Comparison of ENCODE assay signal across 8 cellular contexts in genomic region chr14:101628471-101628966, GRCh38.
DNase-seq lines count a peak whose midpoint lies in the region; ATAC-seq and TF ChIP-seq lines count a peak whose summit lies in the region.

No MANE protein-coding gene starts in this region.

- H3K27ac ChIP-seq in OCI-LY7 (ENCODE audit: low read depth, low read length, poor library complexity, severe bottlenecking): no peak overlapping the region
- H3K27ac ChIP-seq in fibroblast of lung (ENCODE audit: insufficient read depth, low read length): no peak overlapping the region

- H3K36me3 ChIP-seq in OCI-LY7 (ENCODE audit: insufficient read depth, low read length): no peaks in the 10 kb centered on the region
- no peaks in the 10 kb centered on the region for H3K36me3 ChIP-seq in fibroblast of lung (ENCODE audit: control insufficient read depth, insufficient read depth, low read length)

- ATAC-seq in GM18909 (IDR thresholded peaks at IDR 0.05; ENCODE audit: poor library complexity, unreplicated experiment): peak; percentile 72
- peak; percentile 91 to 92 for ATAC-seq in activated T-cell treated with anti-CD3 and anti-CD28 coated beads, Interleukin-2, amount 50 U/mL, for 4 hours
- ATAC-seq in stimulated activated naive B cell treated with anti-CD40 and anti-IgM and Interleukin-4, amounts not matched to agents 10 μg/mL and 1 μg/mL and 100 μg/mL, for 72 hours (replicated peaks): peak; percentile 90 to 92

- H3K4me3 Mint-ChIP-seq in activated T-cell treated with anti-CD3 and anti-CD28 coated beads, Interleukin-2, amount 50 U/mL, for 4 hours: no peak overlapping the region
- peak overlapping the region in 1 of 3 experiments; percentile 23 for H3K4me3 Mint-ChIP-seq in nephron
- H3K4me3 Mint-ChIP-seq in stimulated activated naive B cell treated with anti-CD40 and anti-IgM and Interleukin-4, amounts not matched to agents 10 μg/mL and 1 μg/mL and 100 μg/mL, for 72 hours: peak overlapping the region in 1 of 2 donors; percentile 49

- no TSS peak for BruUV-seq in OCI-LY7 (replicated peaks; lab: Mats Ljungman, UMichigan)

- H3K9me3 Mint-ChIP-seq in activated T-cell treated with anti-CD3 and anti-CD28 coated beads, Interleukin-2, amount 50 U/mL, for 4 hours: no peaks in the 10 kb centered on the region
- no peaks in the 10 kb centered on the region for H3K9me3 Mint-ChIP-seq in nephron
- H3K9me3 Mint-ChIP-seq in stimulated activated naive B cell treated with anti-CD40 and anti-IgM and Interleukin-4, amounts not matched to agents 10 μg/mL and 1 μg/mL and 100 μg/mL, for 72 hours: no peaks in the 10 kb centered on the region

- no peaks in the 10 kb centered on the region for H4K20me1 ChIP-seq in OCI-LY7 (ENCODE audit: insufficient read depth, low read length)
- H4K20me1 ChIP-seq in fibroblast of lung (ENCODE audit: control insufficient read depth, extremely low read depth, insufficient read depth, low read length): no peaks in the 10 kb centered on the region

- no peaks in the 10 kb centered on the region for H3K9me3 ChIP-seq in OCI-LY7 (ENCODE audit: low read length)
- no peaks in the 10 kb centered on the region for H3K9me3 ChIP-seq in fibroblast of lung (ENCODE audit: control insufficient read depth, insufficient read depth, low read depth, low read length)

- no peaks in the 10 kb centered on the region for H3K79me2 ChIP-seq in OCI-LY7 (ENCODE audit: insufficient read depth, low read depth, low read length)
- no peaks in the 10 kb centered on the region for H3K79me2 ChIP-seq in fibroblast of lung (ENCODE audit: control insufficient read depth, insufficient read depth, low read length)

- H3K27me3 ChIP-seq in fibroblast of lung (ENCODE audit: control insufficient read depth, insufficient read depth, low read length): peaks cover 2% of the 10 kb centered on the region

- no peaks in the 10 kb centered on the region for H3K36me3 Mint-ChIP-seq in activated T-cell treated with anti-CD3 and anti-CD28 coated beads, Interleukin-2, amount 50 U/mL, for 4 hours (ENCODE audit: insufficient read depth)
- H3K36me3 Mint-ChIP-seq in nephron (ENCODE audit: low read depth): peaks cover 4% of the 10 kb centered on the region
- H3K36me3 Mint-ChIP-seq in stimulated activated naive B cell treated with anti-CD40 and anti-IgM and Interleukin-4, amounts not matched to agents 10 μg/mL and 1 μg/mL and 100 μg/mL, for 72 hours: no peaks in the 10 kb centered on the region

- peaks cover 2% of the 10 kb centered on the region for H3K4me1 Mint-ChIP-seq in activated T-cell treated with anti-CD3 and anti-CD28 coated beads, Interleukin-2, amount 50 U/mL, for 4 hours (ENCODE audit: low read depth)
- H3K4me1 Mint-ChIP-seq in nephron: peaks cover 5% of the 10 kb centered on the region
- peaks cover 2 to 11% of the 10 kb centered on the region in 2 donors for H3K4me1 Mint-ChIP-seq in stimulated activated naive B cell treated with anti-CD40 and anti-IgM and Interleukin-4, amounts not matched to agents 10 μg/mL and 1 μg/mL and 100 μg/mL, for 72 hours

- peak overlapping the region; percentile 52 for H3K4me2 ChIP-seq in OCI-LY7 (ENCODE audit: low read length)
- peak overlapping the region; percentile 75 for H3K4me2 ChIP-seq in fibroblast of lung (ENCODE audit: extremely low read depth, insufficient read depth, low read length)

- H2AFZ ChIP-seq in OCI-LY7 (ENCODE audit: low read length) (peak overlapping the region; percentile 82), fibroblast of lung (ENCODE audit: low read length) (peak overlapping the region; percentile 76)

- H3K4me1 ChIP-seq in OCI-LY7 (ENCODE audit: insufficient read depth, low read length, poor library complexity, severe bottlenecking): peaks cover 10% of the 10 kb centered on the region
- no peaks in the 10 kb centered on the region for H3K4me1 ChIP-seq in fibroblast of lung (ENCODE audit: control insufficient read depth, extremely low read depth, insufficient read depth, low read length)

- H3K4me3 ChIP-seq in AG04449 (ENCODE audit: low read depth, low read length) (peak overlapping the region; percentile 38), OCI-LY7 (ENCODE audit: low read depth, low read length, poor library complexity, severe bottlenecking) (no peak overlapping the region), fibroblast of lung (replicated peaks in 1 of 4; ENCODE audit: control extremely low read depth in 1 of 4, insufficient read depth in 1 of 4, low read depth in 3 of 4, low read length in 4 of 4) (peak overlapping the region in 2 of 4 experiments; percentile 22 to 41)

- H3K9me2 ChIP-seq in OCI-LY7 (ENCODE audit: insufficient read depth, low read length): no peaks in the 10 kb centered on the region

- DNase-seq in AG04449 (ENCODE audit: low read depth, low spot score) (no peak), HS-27A (ENCODE audit: low read depth) (peak; percentile 20), OCI-LY7 (ENCODE audit: low spot score) (peak; percentile 79), fibroblast of lung (ENCODE audit: low read depth in 2 of 2) (peak; percentile 54 to 68)
- DNase-seq in activated T-cell treated with anti-CD3 and anti-CD28 coated beads, Interleukin-2, amount 50 U/mL, for 4 hours: peak; percentile 69
- DNase-seq in stimulated activated naive B cell treated with anti-CD40 and anti-IgM and Interleukin-4, amounts not matched to agents 10 μg/mL and 1 μg/mL and 100 μg/mL, for 72 hours: peak; percentile 57

- CTCF ChIA-PET in AG04449 (lab: Yijun Ruan, JAX): interaction anchor here (0.7 to 3.2 kb wide), 21 partner anchors 8 to 1244 kb away, joined by 3 to 55 read pairs (median 3); no protein-coding TSS in a partner anchor
- CTCF ChIA-PET in OCI-LY7 (lab: Charles Lee; ENCODE audit: unreplicated experiment): interaction anchor here (1.0 kb wide), 1 partner anchor 15 kb away, joined by 3 read pairs; no protein-coding TSS in a partner anchor

- intact Hi-C loops in OCI-LY7 (cut with micrococcal nuclease; ENCODE audit: unreplicated experiment): loop anchor here (1.0 to 5.0 kb wide), 5 partner anchors 176 to 778 kb away; no protein-coding TSS in a partner anchor

- no peak overlapping the region for H3K9ac ChIP-seq in fibroblast of lung (ENCODE audit: insufficient read depth, low read length)

- H3K27ac Mint-ChIP-seq in nephron: no peak overlapping the region
- no peak overlapping the region for H3K27ac Mint-ChIP-seq in stimulated activated naive B cell treated with anti-CD40 and anti-IgM and Interleukin-4, amounts not matched to agents 10 μg/mL and 1 μg/mL and 100 μg/mL, for 72 hours

- POLR2A ChIA-PET in AG04449 (lab: Yijun Ruan, JAX): no interaction called here
- POLR2A ChIA-PET in OCI-LY7 (lab: Charles Lee): interaction anchor here (1.3 kb wide), 1 partner anchor 19 kb away, joined by 3 read pairs; no protein-coding TSS in a partner anchor

- peaks cover 3% of the 10 kb centered on the region for H3K27me3 Mint-ChIP-seq in activated T-cell treated with anti-CD3 and anti-CD28 coated beads, Interleukin-2, amount 50 U/mL, for 4 hours (ENCODE audit: low read depth)
- H3K27me3 Mint-ChIP-seq in nephron (ENCODE audit: low read depth): peaks cover 11% of the 10 kb centered on the region
- peaks cover 39 to 43% of the 10 kb centered on the region in 2 donors for H3K27me3 Mint-ChIP-seq in stimulated activated naive B cell treated with anti-CD40 and anti-IgM and Interleukin-4, amounts not matched to agents 10 μg/mL and 1 μg/mL and 100 μg/mL, for 72 hours

- TF ChIP-seq CTCF in AG04449 (IDR thresholded peaks at IDR 0.05; ENCODE audit: insufficient read depth, low read length, missing control alignments): peak; percentile 90
- TF ChIP-seq CTCF in OCI-LY7 (conservative IDR thresholded peaks at IDR 0.05; ENCODE audit: low read length): peak; percentile 93
- TF ChIP-seq CTCF in fibroblast of lung (conservative IDR thresholded peaks at IDR 0.05 in 1 of 2, IDR thresholded peaks at IDR 0.05 in 1 of 2; ENCODE audit: low read depth in 1 of 2, low read length in 2 of 2): peak; percentile 69 to 76
- peak; percentile 97 to 99 (median 99) for TF ChIP-seq CTCF in nephron (IDR thresholded peaks at IDR 0.05; ENCODE audit: unreplicated experiment in 3 of 3)
